26 cellular contexts compared by ENCODE assay signal in genomic region chr3:51519848-51520247, GRCh38.
"Had no signal": no experiment of that assay in that cellular context is flagged by ENCODE, and none has a peak within 500 bp of the region (broad histone marks: within the 10 kb centered on the region; RNA-seq: fewer than 3 reads in every experiment).

No MANE protein-coding gene starts in this region.

- H3K9me3 Mint-ChIP-seq: activated naive CD4-positive, alpha-beta T cell treated with anti-CD3 and anti-CD28 coated beads, Interleukin-2, amount 50 U/mL, for 72 hours; activated naive CD8-positive, alpha-beta T cell treated with anti-CD3 and anti-CD28 coated beads, Interleukin-2, amount 50 U/mL, for 24 hours; activated T-cell treated with anti-CD3 and anti-CD28 coated beads, Interleukin-2, amount 50 U/mL, for 4 hours; T-helper 1 cell treated with Interleukin-12 subunit alpha and Interleukin-12 subunit beta and Interleukin-4 antibody, amounts not matched to agents 30 μg/mL and 1 μg/mL, for 36 hours; WTC11 had no signal

- H3K4me1 Mint-ChIP-seq: WTC11 had no signal

- H3K4me3 Mint-ChIP-seq: activated CD8-positive, alpha-beta T cell treated with anti-CD3 and anti-CD28 coated beads, Interleukin-2, amount 10 ng/mL, durations not matched to agents 7 days and 5 days; activated naive CD8-positive, alpha-beta T cell treated with anti-CD3 and anti-CD28 coated beads, Interleukin-2, amount 50 U/mL, for 24 hours; activated T-cell treated with anti-CD3 and anti-CD28 coated beads, Interleukin-2, amount 50 U/mL, for 4 hours; T-helper 1 cell treated with Interleukin-12 subunit alpha and Interleukin-12 subunit beta and Interleukin-4 antibody, amounts not matched to agents 30 μg/mL and 1 μg/mL, for 36 hours; WTC11 had no signal

- ATAC-seq: activated CD8-positive, alpha-beta T cell treated with anti-CD3 and anti-CD28 coated beads, Interleukin-2, amount 10 ng/mL, durations not matched to agents 7 days and 5 days; activated naive CD4-positive, alpha-beta T cell treated with anti-CD3 and anti-CD28 coated beads, Interleukin-2, amount 50 U/mL, for 72 hours; activated naive CD8-positive, alpha-beta T cell treated with anti-CD3 and anti-CD28 coated beads, Interleukin-2, amount 50 U/mL, for 24 hours; activated T-cell treated with anti-CD3 and anti-CD28 coated beads, Interleukin-2, amount 50 U/mL, for 4 hours; body of pancreas; WTC11 had no signal

- DNase-seq: activated CD4-positive, alpha-beta T cell treated with anti-CD3 and anti-CD28 coated beads for 1 hour; activated CD8-positive, alpha-beta T cell treated with anti-CD3 and anti-CD28 coated beads, Interleukin-2, amount 10 ng/mL, durations not matched to agents 7 days and 5 days; activated effector memory CD4-positive, alpha-beta T cell treated with anti-CD3 and anti-CD28 coated beads, Interleukin-2, amount 50 U/mL, for 16 hours; activated naive CD4-positive, alpha-beta T cell treated with Interleukin-2 at 50 U/mL for 16 hours; activated naive CD8-positive, alpha-beta T cell treated with anti-CD3 and anti-CD28 coated beads, Interleukin-2, amount 50 U/mL, for 24 hours; activated T-cell treated with anti-CD3 and anti-CD28 coated beads, Interleukin-2, amount 50 U/mL, for 4 hours; amniotic stem cell; body of pancreas; central memory CD4-positive, alpha-beta T cell; MG63; MV-4-11; NCI-H1092 treated with DMSO at 0.1 percent for 48 hours; NCI-H1417 treated with DMSO at 0.1 percent for 48 hours; NCI-H1694; NCI-H2029; NCI-H2107; NCI-H2171 treated with DMSO at 0.1 percent for 48 hours; NCI-H226; NCI-H69; NK-92 treated with Interleukin-12 subunit alpha and Interleukin-12 subunit beta, amount 100 ng/mL, for 24 hours; OCI-M1; Peyer's patch; SHP77 had no signal

- H3K27me3 Mint-ChIP-seq: activated naive CD8-positive, alpha-beta T cell treated with anti-CD3 and anti-CD28 coated beads, Interleukin-2, amount 50 U/mL, for 24 hours had no signal

- H3K36me3 Mint-ChIP-seq: activated naive CD4-positive, alpha-beta T cell treated with anti-CD3 and anti-CD28 coated beads, Interleukin-2, amount 50 U/mL, for 72 hours; WTC11 had no signal

- H3K27ac Mint-ChIP-seq: activated CD8-positive, alpha-beta T cell treated with anti-CD3 and anti-CD28 coated beads, Interleukin-2, amount 10 ng/mL, durations not matched to agents 7 days and 5 days; activated naive CD4-positive, alpha-beta T cell treated with anti-CD3 and anti-CD28 coated beads, Interleukin-2, amount 50 U/mL, for 72 hours; activated naive CD8-positive, alpha-beta T cell treated with anti-CD3 and anti-CD28 coated beads, Interleukin-2, amount 50 U/mL, for 24 hours; T-helper 1 cell treated with Interleukin-12 subunit alpha and Interleukin-12 subunit beta and Interleukin-4 antibody, amounts not matched to agents 30 μg/mL and 1 μg/mL, for 36 hours; WTC11 had no signal
